14 cellular contexts compared by ENCODE assay signal in genomic region chr1:224745924-224746323, GRCh38.
DNase-seq lines count a peak whose midpoint lies in the region; ATAC-seq and TF ChIP-seq lines count a peak whose summit lies in the region.
"Had no signal": no experiment of that assay in that cellular context is flagged by ENCODE, and none has a peak within 500 bp of the region (broad histone marks: within the 10 kb centered on the region; RNA-seq: fewer than 3 reads in every experiment).

No MANE protein-coding gene starts in this region.

- no peaks in the 10 kb centered on the region; the same call in 1 of the 2 replicates for H3K9me3 ChIP-seq in HAP-1
- H3K9me3 ChIP-seq: vagina had no signal

- no peaks in the 10 kb centered on the region for H3K36me3 ChIP-seq in HAP-1 (replicated peaks)
- H3K36me3 ChIP-seq: vagina had no signal

- ATAC-seq in GM19351 (IDR thresholded peaks at IDR 0.05; ENCODE audit: unreplicated experiment) (peak; percentile 53), HG02678 (IDR thresholded peaks at IDR 0.05; ENCODE audit: unreplicated experiment) (peak; percentile 65), HG03558 (IDR thresholded peaks at IDR 0.05; ENCODE audit: extremely low read depth, unreplicated experiment) (peak; percentile 47)
- ATAC-seq: activated CD4-positive, CD25-positive, alpha-beta regulatory T cell treated with anti-CD3 and anti-CD28 coated beads, Interleukin-2, amount 50 U/mL, for 24 hours; SK-N-SH treated with all-trans-retinoic acid at 6 μM for 48 hours had no signal

- TF ChIP-seq CTCF in GM12865 (IDR thresholded peaks at IDR 0.05; ENCODE audit: insufficient read depth, low read depth, low read length, missing control alignments) = no peak
- TF ChIP-seq CTCF in foreskin fibroblast (IDR thresholded peaks at IDR 0.05; ENCODE audit: low read depth, low read length) = no peak

- no peaks in the 10 kb centered on the region for H3K4me1 ChIP-seq in HAP-1
- H3K4me1 ChIP-seq: vagina had no signal

- in situ Hi-C loops in HAP-1 (cut with MboI; ENCODE audit: low sequenced_read_pairs) = no loop called here

- peak; percentile 65 for DNase-seq in GM12865 (ENCODE audit: low read depth)
- DNase-seq in NCI-H128 (lab: John Stamatoyannopoulos, UW; ENCODE audit: unreplicated experiment) = no peak
- no peak for DNase-seq in foreskin fibroblast
- no peak for DNase-seq in HAP-1 (ENCODE audit: low spot score in 2 of 2)
- DNase-seq in stimulated activated CD4-positive, alpha-beta T cell treated with anti-CD3 and anti-CD28 coated beads, Interleukin-4, amount 100 ng/mL, for 4 hours = no peak
- DNase-seq: erythroblast, KG1, NCI-H2107 had no signal

- H3K27me3 ChIP-seq in HAP-1 (ENCODE audit: low read depth) = no peaks in the 10 kb centered on the region
- H3K27me3 ChIP-seq: vagina had no signal

- no peak overlapping the region for H3K4me3 ChIP-seq in GM12865 (ENCODE audit: low read depth, low read length)
- no peak overlapping the region for H3K4me3 ChIP-seq in foreskin fibroblast (ENCODE audit: low read depth in 1 of 2, low read length in 2 of 2)
- no peak overlapping the region for H3K4me3 ChIP-seq in HAP-1
- H3K4me3 ChIP-seq: vagina had no signal
